ENCODE assay signal across 8 cellular contexts in the genomic region with DNA sequence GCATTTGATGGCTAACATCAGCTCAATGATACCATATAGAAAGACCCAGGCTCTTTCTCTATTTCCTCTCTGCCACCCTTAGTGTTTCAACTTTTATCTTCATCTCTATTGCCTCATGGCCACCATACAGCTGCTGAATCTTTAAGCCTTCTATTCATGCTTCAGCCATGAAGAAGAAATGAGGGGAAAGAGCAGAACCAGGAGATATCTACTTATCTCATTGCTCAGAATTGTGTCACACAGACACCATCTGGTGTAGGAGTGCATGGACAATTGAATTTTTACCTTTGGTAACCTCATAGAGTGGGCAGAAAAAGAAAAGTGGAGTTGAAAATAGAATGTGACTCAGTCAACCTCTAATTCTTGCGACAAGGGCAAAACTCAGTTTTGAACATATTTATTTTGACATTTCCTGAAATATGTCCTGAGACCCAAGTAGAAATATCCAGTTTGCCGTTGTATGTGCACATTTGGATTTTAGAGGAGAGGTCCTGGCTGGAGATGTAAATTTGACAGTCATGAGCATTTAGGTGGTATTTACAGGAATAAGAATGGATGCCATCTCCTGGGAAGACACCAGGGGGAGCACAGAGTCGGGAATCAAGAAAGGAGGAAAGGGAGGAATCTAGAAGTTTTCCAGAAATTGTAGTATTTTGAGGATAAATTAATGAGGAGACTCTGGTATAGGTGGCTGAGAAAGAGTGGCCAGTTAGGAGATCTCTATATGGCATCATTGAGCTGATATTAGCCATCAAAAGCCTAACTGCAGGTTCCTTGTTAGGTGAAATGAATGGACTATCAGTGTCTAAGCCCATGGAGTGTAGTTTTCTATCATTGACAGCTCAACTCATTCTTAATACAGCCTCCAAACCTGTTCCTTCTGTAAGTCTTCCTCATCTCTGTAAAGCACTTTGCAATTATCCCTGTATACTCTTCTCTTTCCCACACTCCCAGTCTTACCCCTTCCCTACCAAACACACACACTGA. TPM values are rescaled to one million over a fixed set of nuclear protein-coding genes. Genes with fewer than 3 reads are reported as not detected.
DNase-seq lines count a peak whose midpoint lies in the region; ATAC-seq and TF ChIP-seq lines count a peak whose summit lies in the region.

No MANE protein-coding gene starts in this region.

- no peaks in the 10 kb centered on the region for H3K9me3 Mint-ChIP-seq in glutamatergic neuron (ENCODE audit: unreplicated experiment)

- DNase-seq in NCI-H510A treated with DMSO at 0.1 percent for 48 hours (lab: John Stamatoyannopoulos, UW) (peak; percentile 14), NCI-H510A (lab: John Stamatoyannopoulos, UW) (no peak), SK-N-DZ (ENCODE audit: low spot score) (peak; percentile 60), glutamatergic neuron (peak; percentile 67), putamen (ENCODE audit: low spot score) (peak; percentile 11), NCI-H774 (lab: John Stamatoyannopoulos, UW) (no peak)

- peak; percentile 85 for TF ChIP-seq CTCF in glutamatergic neuron (IDR thresholded peaks at IDR 0.05; ENCODE audit: partially characterized antibody, unreplicated experiment)

- no peaks in the 10 kb centered on the region for H3K36me3 Mint-ChIP-seq in glutamatergic neuron (ENCODE audit: unreplicated experiment)

- H3K4me1 Mint-ChIP-seq in glutamatergic neuron (ENCODE audit: low read depth, unreplicated experiment) = no peaks in the 10 kb centered on the region

- H3K27ac Mint-ChIP-seq in glutamatergic neuron (ENCODE audit: unreplicated experiment) = no peak overlapping the region

- H3K4me3 Mint-ChIP-seq in glutamatergic neuron (ENCODE audit: unreplicated experiment) = no peak overlapping the region

- H3K27me3 Mint-ChIP-seq in glutamatergic neuron (ENCODE audit: unreplicated experiment) = no peaks in the 10 kb centered on the region

- ATAC-seq in GM21717 (IDR thresholded peaks at IDR 0.05; ENCODE audit: unreplicated experiment) (no peak), HG02763 (IDR thresholded peaks at IDR 0.05; ENCODE audit: unreplicated experiment) (no peak)

RNA-seq across cellular contexts. Expression of gene GAPT, which starts 7.0 kb away (rescaled TPM):
- not detected in 2 replicates for polyA plus RNA-seq in SK-N-DZ (2014; cell fraction: cytosol; rRNA removed)
- polyA plus RNA-seq in SK-N-DZ (2014; cell fraction: nucleus; rRNA removed) = not detected in 2 replicates
- not detected for total RNA-seq in glutamatergic neuron (ENCODE audit: unreplicated experiment)

RNA-seq across cellular contexts. Expression of gene PLK2, which starts 38.4 kb away (rescaled TPM):
- polyA plus RNA-seq in SK-N-DZ (2014; cell fraction: cytosol; rRNA removed) = 4.3 and 4.8 TPM in 2 replicates
- 15.5 and 16.6 TPM in 2 replicates for polyA plus RNA-seq in SK-N-DZ (2014; cell fraction: nucleus; rRNA removed)
- total RNA-seq in glutamatergic neuron (ENCODE audit: unreplicated experiment) = 7.8 TPM

Comparison
In these comparisons a context has a peak if more than half of its experiments do, and no peak if none do; other contexts are left out.
1. DNase-seq: peak in NCI-H510A treated with DMSO at 0.1 percent for 48 hours (single experiment), SK-N-DZ (single experiment), glutamatergic neuron (single experiment) and putamen (single experiment); none in NCI-H510A (single experiment) and NCI-H774 (single experiment).